Comparison of ENCODE assay signal across 1 cellular context in genomic region chr6:4806308-4807190, GRCh38.
TF ChIP-seq lines count a peak whose summit lies in the region.

No MANE protein-coding gene starts in this region.

TF ChIP-seq in SK-N-SH treated with all-trans-retinoic acid at 6 μM for 48 hours, 23 proteins besides CTCF, POLR2A, EP300 and RAD21 (continued from another document):
- TF ChIP-seq TSHZ2 (CRISPR knock-in tag; IDR thresholded peaks at IDR 0.05) (no peak), BACH2 (CRISPR knock-in tag; IDR thresholded peaks at IDR 0.05; ENCODE audit: borderline replicate concordance) (no peak), ISL1 (CRISPR knock-in tag; IDR thresholded peaks at IDR 0.05) (no peak)
